8 cellular contexts compared by ENCODE assay signal in the genomic region with DNA sequence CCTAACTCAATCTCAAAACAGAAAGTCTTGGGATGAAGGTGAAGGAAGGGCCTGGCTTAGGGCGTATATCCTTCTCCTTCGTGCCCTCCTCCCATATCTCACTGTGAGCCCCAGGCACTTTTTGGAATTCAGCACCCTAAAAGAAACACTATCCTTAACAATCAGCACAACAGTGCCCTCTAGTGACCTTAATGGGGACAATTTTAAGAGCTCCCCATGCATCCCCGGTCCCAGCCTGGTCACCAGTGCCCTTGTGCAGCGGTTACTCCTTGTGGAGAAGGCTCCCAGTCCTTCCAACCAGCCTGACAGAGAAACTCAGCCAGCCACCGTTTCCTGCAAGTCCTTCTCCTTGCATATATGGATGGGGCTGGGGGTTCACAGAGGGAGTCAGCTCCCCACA. TPM values are rescaled to one million over a fixed set of nuclear protein-coding genes. Genes with fewer than 3 reads are reported as not detected.
DNase-seq lines count a peak whose midpoint lies in the region; ATAC-seq and TF ChIP-seq lines count a peak whose summit lies in the region.

No MANE protein-coding gene starts in this region.

- H4K8ac ChIP-seq in mesendoderm (ENCODE audit: low read depth, low read length), result no peak overlapping the region

- H3K79me1 ChIP-seq in mesendoderm (ENCODE audit: low read length), result no peaks in the 10 kb centered on the region

- H4K20me1 ChIP-seq in OCI-LY1 (ENCODE audit: insufficient read depth, low read length), result no peaks in the 10 kb centered on the region

- no peaks in the 10 kb centered on the region for H3K9me3 ChIP-seq in OCI-LY1 (ENCODE audit: low read length)

- no peak overlapping the region for H3K56ac ChIP-seq in mesendoderm (ENCODE audit: low read length)

- H3F3A ChIP-seq in OCI-LY1 (ENCODE audit: insufficient read depth, low read length), result no peaks in the 10 kb centered on the region

- no peak overlapping the region for H2BK15ac ChIP-seq in mesendoderm (replicated peaks; ENCODE audit: low read depth)

- no peak overlapping the region for H3K27ac ChIP-seq in OCI-LY1 (ENCODE audit: low read depth, low read length, poor library complexity, severe bottlenecking)
- H3K27ac ChIP-seq in mesendoderm (ENCODE audit: low read depth, low read length), result no peak overlapping the region

- H2BK120ac ChIP-seq in mesendoderm (ENCODE audit: low read depth, low read length), result no peak overlapping the region

- H3K18ac ChIP-seq in mesendoderm (ENCODE audit: low read length), result no peak overlapping the region

- H3K36me3 Mint-ChIP-seq in activated T-helper 1 cell treated with anti-CD3 and anti-CD28 coated beads, Interleukin-12 subunit alpha, Interleukin-12 subunit beta, Interleukin-2, Interleukin-4 antibody, amounts not matched to agents 30 ng/mL and 10 ng/mL and 1 ng/mL, durations not matched to agents 14 hours and 24 hours and 36 hours (ENCODE audit: low read depth), result no peaks in the 10 kb centered on the region

- no peak overlapping the region for H2AK5ac ChIP-seq in mesendoderm (ENCODE audit: low read length)

- H3K4me3 Mint-ChIP-seq in activated T-helper 1 cell treated with anti-CD3 and anti-CD28 coated beads, Interleukin-12 subunit alpha, Interleukin-12 subunit beta, Interleukin-2, Interleukin-4 antibody, amounts not matched to agents 30 ng/mL and 10 ng/mL and 1 ng/mL, durations not matched to agents 14 hours and 24 hours and 36 hours, result no peak overlapping the region

- H3K27me3 ChIP-seq in OCI-LY1 (ENCODE audit: insufficient read depth, low read length) (no peaks in the 10 kb centered on the region), mesendoderm (ENCODE audit: insufficient read depth, low read length, poor library complexity) (no peaks in the 10 kb centered on the region)

- no peak overlapping the region for H3K23ac ChIP-seq in mesendoderm (ENCODE audit: low read length)

- H3K4me2 ChIP-seq in OCI-LY1 (ENCODE audit: low read length) (no peak overlapping the region), mesendoderm (ENCODE audit: low read length) (no peak overlapping the region)

- H3K4me1 Mint-ChIP-seq in activated T-helper 1 cell treated with anti-CD3 and anti-CD28 coated beads, Interleukin-12 subunit alpha, Interleukin-12 subunit beta, Interleukin-2, Interleukin-4 antibody, amounts not matched to agents 30 ng/mL and 10 ng/mL and 1 ng/mL, durations not matched to agents 14 hours and 24 hours and 36 hours (ENCODE audit: low read depth), result peaks cover 13% of the 10 kb centered on the region

- H3K9me3 Mint-ChIP-seq in activated T-helper 1 cell treated with anti-CD3 and anti-CD28 coated beads, Interleukin-12 subunit alpha, Interleukin-12 subunit beta, Interleukin-2, Interleukin-4 antibody, amounts not matched to agents 30 ng/mL and 10 ng/mL and 1 ng/mL, durations not matched to agents 14 hours and 24 hours and 36 hours, result no peaks in the 10 kb centered on the region

- H2BK5ac ChIP-seq in mesendoderm (ENCODE audit: low read length), result no peak overlapping the region

- H3K4me1 ChIP-seq in OCI-LY1 (ENCODE audit: insufficient read depth, low read length, severe bottlenecking), result no peaks in the 10 kb centered on the region
- H3K4me1 ChIP-seq in mesendoderm (ENCODE audit: control insufficient read depth, low read depth, low read length), result no peaks in the 10 kb centered on the region

- H3K4me3 ChIP-seq in OCI-LY1 (ENCODE audit: low read depth, low read length, poor library complexity, severe bottlenecking) (no peak overlapping the region), cardiac fibroblast (replicated peaks in 1 of 2; ENCODE audit: low read depth in 2 of 2, low read length in 2 of 2) (no peak overlapping the region), mesendoderm (ENCODE audit: low read length) (no peak overlapping the region)

- no peak overlapping the region for H3K27ac Mint-ChIP-seq in activated T-helper 1 cell treated with anti-CD3 and anti-CD28 coated beads, Interleukin-12 subunit alpha, Interleukin-12 subunit beta, Interleukin-2, Interleukin-4 antibody, amounts not matched to agents 30 ng/mL and 10 ng/mL and 1 ng/mL, durations not matched to agents 14 hours and 24 hours and 36 hours

- H3K27me3 Mint-ChIP-seq in activated T-helper 1 cell treated with anti-CD3 and anti-CD28 coated beads, Interleukin-12 subunit alpha, Interleukin-12 subunit beta, Interleukin-2, Interleukin-4 antibody, amounts not matched to agents 30 ng/mL and 10 ng/mL and 1 ng/mL, durations not matched to agents 14 hours and 24 hours and 36 hours (ENCODE audit: insufficient read depth), result peaks cover 9% of the 10 kb centered on the region

- H3K79me2 ChIP-seq in OCI-LY1 (ENCODE audit: insufficient read depth, low read length) (no peaks in the 10 kb centered on the region), mesendoderm (ENCODE audit: control insufficient read depth, insufficient read depth, low read length) (no peaks in the 10 kb centered on the region)

- no peak overlapping the region for H3K4ac ChIP-seq in mesendoderm (ENCODE audit: low read depth, low read length)

- H3K36me3 ChIP-seq in OCI-LY1 (ENCODE audit: insufficient read depth, low read length) (no peaks in the 10 kb centered on the region), mesendoderm (ENCODE audit: control insufficient read depth, insufficient read depth, low read length) (no peaks in the 10 kb centered on the region)

- H4K5ac ChIP-seq in mesendoderm (ENCODE audit: low read length), result no peak overlapping the region

- H2AFZ ChIP-seq in OCI-LY1 (ENCODE audit: low read length), result no peak overlapping the region

- ATAC-seq in GM18873 (IDR thresholded peaks at IDR 0.05; ENCODE audit: low FRiP score, unreplicated experiment) (peak; percentile 69), HG03442 (IDR thresholded peaks at IDR 0.05; ENCODE audit: unreplicated experiment) (peak; percentile 52)

- no CpG with 5 or more reads among the region's 5 CpGs for WGBS in mesendoderm (ENCODE audit: extremely low coverage, insufficient coverage, low lambda C conversion rate)

- H3K9ac ChIP-seq in OCI-LY1 (ENCODE audit: low read length) (no peak overlapping the region), mesendoderm (ENCODE audit: low read length) (no peak overlapping the region)

- peak; percentile 22 for DNase-seq in DMS53 treated with DMSO at 0.1 percent for 48 hours (lab: John Stamatoyannopoulos, UW; ENCODE audit: unreplicated experiment)
- DNase-seq in cardiac fibroblast (ENCODE audit: low read depth in 2 of 2), result peak; percentile 36 to 39
- DNase-seq in mesendoderm, result peak; percentile 60
- DNase-seq in occipital lobe (lab: John Stamatoyannopoulos, UW), result no peak
- no peak for DNase-seq in activated T-helper 1 cell treated with anti-CD3 and anti-CD28 coated beads, Interleukin-12 subunit alpha, Interleukin-12 subunit beta, Interleukin-2, Interleukin-4 antibody, amounts not matched to agents 30 ng/mL and 10 ng/mL and 1 ng/mL, durations not matched to agents 14 hours and 24 hours and 36 hours (ENCODE audit: low spot score)

- intact Hi-C loops in activated T-helper 1 cell treated with anti-CD3 and anti-CD28 coated beads, Interleukin-12 subunit alpha, Interleukin-12 subunit beta, Interleukin-2, Interleukin-4 antibody, amounts not matched to agents 30 ng/mL and 10 ng/mL and 1 ng/mL, durations not matched to agents 14 hours and 24 hours and 36 hours (cut with micrococcal nuclease), result loop anchor here (1.0 kb wide), 1 partner anchor 108 kb away; no protein-coding TSS in a partner anchor

- no peaks in the 10 kb centered on the region for H3K9me2 ChIP-seq in OCI-LY1 (ENCODE audit: low read depth, low read length)

- TF ChIP-seq CTCF in OCI-LY1 (IDR thresholded peaks at IDR 0.05; ENCODE audit: low read length) (peak; percentile 37; the same call in 1 of the 2 replicates), cardiac fibroblast (IDR thresholded peaks at IDR 0.05; ENCODE audit: low read depth, low read length) (peak; percentile 28)

RNA-seq across cellular contexts. Expression of gene PAK3, which starts 4.2 kb away (rescaled TPM):
- polyA plus RNA-seq in mesendoderm (2013, experiment 1 of 2), result 0.59 TPM
- polyA plus RNA-seq in mesendoderm (2013, experiment 2 of 2), result 0.57 TPM
- total RNA-seq in occipital lobe, result 119 TPM
- total RNA-seq in activated T-helper 1 cell treated with anti-CD3 and anti-CD28 coated beads, Interleukin-12 subunit alpha, Interleukin-12 subunit beta, Interleukin-2, Interleukin-4 antibody, amounts not matched to agents 30 ng/mL and 10 ng/mL and 1 ng/mL, durations not matched to agents 14 hours and 24 hours and 36 hours, result 0.03 TPM in 1 of 2 replicates, not detected in the other

Comparison
In these comparisons a context has a peak if more than half of its experiments do, and no peak if none do; other contexts are left out.
1. DNase-seq: peak in DMS53 treated with DMSO at 0.1 percent for 48 hours (single experiment), cardiac fibroblast (2 of 2) and mesendoderm (single experiment); none in occipital lobe (single experiment) and activated T-helper 1 cell treated with anti-CD3 and anti-CD28 coated beads, Interleukin-12 subunit alpha, Interleukin-12 subunit beta, Interleukin-2, Interleukin-4 antibody, amounts not matched to agents 30 ng/mL and 10 ng/mL and 1 ng/mL, durations not matched to agents 14 hours and 24 hours and 36 hours (single experiment).
2. RNA of gene PAK3, which starts 4.2 kb away (total RNA-seq): 119 TPM in occipital lobe (single experiment); 0.03 TPM in activated T-helper 1 cell treated with anti-CD3 and anti-CD28 coated beads, Interleukin-12 subunit alpha, Interleukin-12 subunit beta, Interleukin-2, Interleukin-4 antibody, amounts not matched to agents 30 ng/mL and 10 ng/mL and 1 ng/mL, durations not matched to agents 14 hours and 24 hours and 36 hours; every median in the first group is over 100 times any median in the second.